8 cellular contexts compared by ENCODE assay signal in the genomic region with DNA sequence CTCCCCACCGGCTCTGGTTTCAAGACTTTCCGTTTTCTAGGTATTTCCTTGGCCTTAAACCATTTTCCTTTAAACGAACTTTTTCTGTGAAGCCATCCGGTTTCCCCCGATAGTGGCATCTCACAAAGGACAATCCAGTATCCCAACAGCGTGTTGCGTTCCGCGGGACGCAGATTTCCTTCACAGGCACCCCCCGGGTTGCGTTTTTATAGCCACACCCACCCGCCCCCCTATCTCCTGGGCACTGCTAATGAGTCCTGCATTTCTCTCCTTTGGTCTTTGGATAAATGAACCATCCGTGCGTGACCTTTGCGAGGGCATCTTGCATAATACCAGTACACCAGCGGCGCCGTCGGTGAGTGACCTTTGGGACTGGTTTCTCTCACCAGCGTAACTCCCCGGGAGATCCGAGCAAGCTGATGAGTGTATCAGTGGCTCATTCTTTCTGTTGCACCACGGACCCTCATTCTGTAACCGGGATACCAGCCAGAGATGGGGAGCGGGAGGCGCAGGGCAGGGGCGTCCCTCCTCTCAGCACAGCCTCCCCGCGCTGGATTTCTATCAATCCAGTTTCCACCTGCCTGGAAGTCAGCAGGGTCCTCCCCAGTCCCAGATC. TPM values are rescaled to one million over a fixed set of nuclear protein-coding genes. Genes with fewer than 3 reads are reported as not detected.
DNase-seq lines count a peak whose midpoint lies in the region; ATAC-seq and TF ChIP-seq lines count a peak whose summit lies in the region.

No MANE protein-coding gene starts in this region.

- CTCF ChIA-PET in activated CD8-positive, alpha-beta memory T cell treated with anti-CD3 and anti-CD28 coated beads, Interleukin-2, amount 10 ng/mL, durations not matched to agents 7 days and 5 days (lab: Charles Lee): interaction anchor here (0.6 to 7.1 kb wide), 20 partner anchors 9 to 1777 kb away, joined by 3 to 56 read pairs (median 4); a partner anchor contains a TSS
- CTCF ChIA-PET in PC-3 (lab: Charles Lee) (interaction anchor here (0.5 to 1.0 kb wide), 6 partner anchors 10 to 263 kb away, joined by 3 to 10 read pairs (median 6); no protein-coding TSS in a partner anchor), HEK293T (lab: Yijun Ruan, JAX) (interaction anchor here (0.6 to 1.1 kb wide), 4 partner anchors 29 to 143 kb away, joined by 3 to 4 read pairs (median 4); no protein-coding TSS in a partner anchor)

- no peak for DNase-seq in activated CD8-positive, alpha-beta memory T cell treated with anti-CD3 and anti-CD28 coated beads, Interleukin-2, amount 10 ng/mL, durations not matched to agents 7 days and 5 days
- no peak for DNase-seq in activated CD8-positive, alpha-beta memory T cell treated with anti-CD3 and anti-CD28 coated beads, Interleukin-2, amount 50 U/mL, for 48 hours
- DNase-seq in PC-3 (peak; percentile 79), choroid plexus epithelial cell (ENCODE audit: low read depth) (peak; percentile 88), lung (ENCODE audit: low spot score) (peak; percentile 62), superior temporal gyrus (ENCODE audit: extremely low spot score) (peak; percentile 29), HEK293T (ENCODE audit: extremely low spot score) (no peak)

- ATAC-seq in activated CD8-positive, alpha-beta memory T cell treated with anti-CD3 and anti-CD28 coated beads, Interleukin-2, amount 10 ng/mL, durations not matched to agents 7 days and 5 days: peak; percentile 57
- ATAC-seq in HG02852 (IDR thresholded peaks at IDR 0.05; ENCODE audit: unreplicated experiment) (peak; percentile 24), PC-3 (peak; percentile 48), lung (ENCODE audit: insufficient read depth, low FRiP score) (peak; percentile 23)

- H3K4me3 ChIP-seq in PC-3 (ENCODE audit: low read length) (peak overlapping the region; percentile 80), choroid plexus epithelial cell (ENCODE audit: low read depth, low read length) (peak overlapping the region; percentile 66), lung (peak overlapping the region; percentile 19)

- H3K4me3 Mint-ChIP-seq in activated CD8-positive, alpha-beta memory T cell treated with anti-CD3 and anti-CD28 coated beads, Interleukin-2, amount 10 ng/mL, durations not matched to agents 7 days and 5 days: peak overlapping the region; percentile 86

- peak overlapping the region; percentile 47 for H3K9ac ChIP-seq in PC-3 (ENCODE audit: low read length)

- H3K9me3 Mint-ChIP-seq in activated CD8-positive, alpha-beta memory T cell treated with anti-CD3 and anti-CD28 coated beads, Interleukin-2, amount 10 ng/mL, durations not matched to agents 7 days and 5 days (ENCODE audit: low read depth): no peaks in the 10 kb centered on the region

- H3K27me3 Mint-ChIP-seq in activated CD8-positive, alpha-beta memory T cell treated with anti-CD3 and anti-CD28 coated beads, Interleukin-2, amount 10 ng/mL, durations not matched to agents 7 days and 5 days: peaks cover 7% of the 10 kb centered on the region

- TF ChIP-seq CTCF in PC-3 (conservative IDR thresholded peaks at IDR 0.05; ENCODE audit: low read depth, low read length) (no peak), choroid plexus epithelial cell (conservative IDR thresholded peaks at IDR 0.05; ENCODE audit: low read depth, low read length) (no peak), lung (IDR thresholded peaks at IDR 0.05; ENCODE audit: control extremely low read depth, extremely low read depth) (no peak)

- peaks cover 19% of the 10 kb centered on the region for H3K79me2 ChIP-seq in PC-3 (ENCODE audit: low read length)

- H3K4me2 ChIP-seq in PC-3 (ENCODE audit: low read length): peak overlapping the region; percentile 98

- peak overlapping the region; percentile 97 for H2AFZ ChIP-seq in PC-3 (ENCODE audit: low read length)

- H3K9me2 ChIP-seq in PC-3 (replicated peaks; ENCODE audit: low read length): no peaks in the 10 kb centered on the region

- peaks cover 8% of the 10 kb centered on the region for H3K36me3 Mint-ChIP-seq in activated CD8-positive, alpha-beta memory T cell treated with anti-CD3 and anti-CD28 coated beads, Interleukin-2, amount 10 ng/mL, durations not matched to agents 7 days and 5 days

- H3K4me1 ChIP-seq in PC-3 (ENCODE audit: insufficient read depth, low read length) (peaks cover 17% of the 10 kb centered on the region), lung (ENCODE audit: control insufficient read depth in 2 of 2, insufficient read depth in 2 of 2, low read length in 2 of 2) (peaks cover 2 to 4% of the 10 kb centered on the region in 2 donors)

- H4K20me1 ChIP-seq in PC-3 (ENCODE audit: low read length): no peaks in the 10 kb centered on the region

- intact Hi-C loops in PC-3 (cut with micrococcal nuclease): loop anchor here (1.0 to 10.0 kb wide), 6 partner anchors 9 to 256 kb away; a partner anchor contains a TSS

- H3K9me3 ChIP-seq in PC-3 (ENCODE audit: low read length): no peaks in the 10 kb centered on the region
- H3K9me3 ChIP-seq in lung (ENCODE audit: control insufficient read depth in 2 of 2, insufficient read depth in 1 of 2, low read length in 1 of 2): no peaks in the 10 kb centered on the region

- H3K4me1 Mint-ChIP-seq in activated CD8-positive, alpha-beta memory T cell treated with anti-CD3 and anti-CD28 coated beads, Interleukin-2, amount 10 ng/mL, durations not matched to agents 7 days and 5 days: peaks cover 30% of the 10 kb centered on the region

- H3K36me3 ChIP-seq in PC-3 (ENCODE audit: low read depth, low read length) (no peaks in the 10 kb centered on the region), lung (ENCODE audit: control insufficient read depth in 2 of 2, insufficient read depth in 2 of 2, low read length in 2 of 2) (no peaks in the 10 kb centered on the region)

- BruUV-seq in PC-3 (replicated peaks; lab: Mats Ljungman, UMichigan): TSS peak; percentile 82

- 0 to 1% methylated on average over 30 of the region's 30 CpGs for WGBS in lung, 2 donors

- no peaks in the 10 kb centered on the region for H3K27me3 ChIP-seq in PC-3 (ENCODE audit: low read length)
- H3K27me3 ChIP-seq in lung (ENCODE audit: control insufficient read depth, insufficient read depth): no peaks in the 10 kb centered on the region

- peak overlapping the region; percentile 91 for H3K27ac Mint-ChIP-seq in activated CD8-positive, alpha-beta memory T cell treated with anti-CD3 and anti-CD28 coated beads, Interleukin-2, amount 10 ng/mL, durations not matched to agents 7 days and 5 days

- POLR2A ChIA-PET in PC-3 (lab: Charles Lee; ENCODE audit: unreplicated experiment): interaction anchor here (0.5 to 1.0 kb wide), 7 partner anchors 9 to 1022 kb away, joined by 3 to 29 read pairs (median 13); no protein-coding TSS in a partner anchor
- POLR2A ChIA-PET in HEK293T (lab: Yijun Ruan, JAX): interaction anchor here (0.6 to 1.9 kb wide), 8 partner anchors 9 to 69 kb away, joined by 3 to 17 read pairs (median 4); a partner anchor contains a TSS

- H3K27ac ChIP-seq in PC-3 (ENCODE audit: low read length): peak overlapping the region; percentile 49
- peak overlapping the region; percentile 87 to 91 for H3K27ac ChIP-seq in lung (ENCODE audit: low read depth in 1 of 2, low read length in 1 of 2)

- H3F3A ChIP-seq in PC-3 (ENCODE audit: low read length, unreplicated experiment): no peaks in the 10 kb centered on the region

TF ChIP-seq in HEK293T, 16 proteins besides CTCF, POLR2A, EP300 and RAD21:
- TF ChIP-seq FOXM1 (IDR thresholded peaks at IDR 0.05; ENCODE audit: borderline replicate concordance): no peak
- TF ChIP-seq, protein P1, sequence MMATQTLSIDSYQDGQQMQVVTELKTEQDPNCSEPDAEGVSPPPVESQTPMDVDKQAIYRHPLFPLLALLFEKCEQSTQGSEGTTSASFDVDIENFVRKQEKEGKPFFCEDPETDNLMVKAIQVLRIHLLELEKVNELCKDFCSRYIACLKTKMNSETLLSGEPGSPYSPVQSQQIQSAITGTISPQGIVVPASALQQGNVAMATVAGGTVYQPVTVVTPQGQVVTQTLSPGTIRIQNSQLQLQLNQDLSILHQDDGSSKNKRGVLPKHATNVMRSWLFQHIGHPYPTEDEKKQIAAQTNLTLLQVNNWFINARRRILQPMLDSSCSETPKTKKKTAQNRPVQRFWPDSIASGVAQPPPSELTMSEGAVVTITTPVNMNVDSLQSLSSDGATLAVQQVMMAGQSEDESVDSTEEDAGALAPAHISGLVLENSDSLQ (IDR thresholded peaks at IDR 0.05): no peak
- TF ChIP-seq BHLHE40 (IDR thresholded peaks at IDR 0.05; ENCODE audit: borderline replicate concordance): no peak
- no peak for TF ChIP-seq ARNT (IDR thresholded peaks at IDR 0.05)
- no peak for TF ChIP-seq TARDBP (IDR thresholded peaks at IDR 0.05)
- no peak for TF ChIP-seq ZNF384 (IDR thresholded peaks at IDR 0.05)

RNA-seq across cellular contexts. Expression of a gene that starts 0.6 kb away (rescaled TPM):
- 10 to 100 TPM; 11.9 to 14.5 TPM for total RNA-seq in activated CD8-positive, alpha-beta memory T cell treated with anti-CD3 and anti-CD28 coated beads, Interleukin-2, amount 10 ng/mL, durations not matched to agents 7 days and 5 days
- total RNA-seq in PC-3 (2014; rRNA removed): 21.5 and 26.8 TPM in 2 replicates
- 10 to 100 TPM in 1 of 2 donors, 1 to 10 TPM in 1; 9.4 to 47.1 TPM for total RNA-seq in lung
- polyA plus RNA-seq in lung: 10 to 100 TPM; 42.6 to 43.7 TPM

RNA-seq across cellular contexts. Expression of a gene that starts 27.7 kb away (rescaled TPM):
- 10 to 100 TPM; 55.2 to 56.0 TPM for total RNA-seq in activated CD8-positive, alpha-beta memory T cell treated with anti-CD3 and anti-CD28 coated beads, Interleukin-2, amount 10 ng/mL, durations not matched to agents 7 days and 5 days
- total RNA-seq in PC-3 (2014; rRNA removed): 119 and 140 TPM in 2 replicates
- 100 to 1,000 TPM; 113 to 155 TPM for total RNA-seq in lung
- 100 to 1,000 TPM; 126 to 129 TPM for polyA plus RNA-seq in lung

Comparison
In these comparisons a context has a peak if more than half of its experiments do, and no peak if none do; other contexts are left out.
1. DNase-seq: peak in PC-3 (single experiment), choroid plexus epithelial cell (single experiment), lung (single experiment) and superior temporal gyrus (single experiment); none in activated CD8-positive, alpha-beta memory T cell treated with anti-CD3 and anti-CD28 coated beads, Interleukin-2, amount 10 ng/mL, durations not matched to agents 7 days and 5 days (single experiment), activated CD8-positive, alpha-beta memory T cell treated with anti-CD3 and anti-CD28 coated beads, Interleukin-2, amount 50 U/mL, for 48 hours (single experiment) and HEK293T (single experiment).
2. H3K4me3 ChIP-seq: peak in every context shown above with its lines; median percentile 80 in PC-3; 66 in choroid plexus epithelial cell; 19 in lung.
3. Peak in every context shown above with its lines, with median percentiles within 50 percentile points of each other: ATAC-seq.